ENCODE assay signal across 23 cellular contexts in the genomic region with DNA sequence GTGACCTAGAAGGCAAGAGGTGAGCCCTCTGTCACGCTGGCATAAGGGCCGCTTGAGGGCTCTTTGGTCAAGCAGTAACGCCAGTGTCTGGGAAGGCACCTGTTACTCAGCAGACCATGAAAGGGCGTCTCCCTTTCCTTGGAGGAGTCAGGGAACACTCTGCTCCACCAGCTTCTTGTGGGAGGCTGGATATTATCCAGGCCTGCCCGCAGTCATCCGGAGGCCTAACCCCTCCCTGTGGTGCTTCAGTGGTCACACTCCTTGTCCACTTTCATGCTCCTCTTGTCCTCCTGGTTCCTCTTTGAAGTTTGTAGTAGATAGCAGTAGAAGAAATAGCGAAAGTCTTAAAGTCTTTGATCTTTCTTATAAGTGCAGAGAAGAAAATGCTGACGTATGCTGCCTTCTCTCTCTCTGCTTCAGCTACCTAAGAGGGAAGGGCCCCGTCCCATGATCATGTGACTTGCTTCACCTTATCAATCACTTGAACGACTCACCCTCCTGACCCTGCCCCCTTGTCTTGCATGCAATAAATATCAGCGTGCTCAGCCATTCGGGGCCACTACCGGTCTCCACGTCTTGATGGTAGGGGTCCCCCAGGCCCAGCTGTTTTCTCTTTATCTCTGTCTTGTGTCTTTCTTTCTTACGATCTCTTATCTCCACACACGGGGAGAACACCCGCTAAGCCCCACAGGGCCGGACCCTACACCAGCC. TPM values are rescaled to one million over a fixed set of nuclear protein-coding genes. Genes with fewer than 3 reads are reported as not detected.
DNase-seq lines count a peak whose midpoint lies in the region; ATAC-seq and TF ChIP-seq lines count a peak whose summit lies in the region.
"Had no signal": no experiment of that assay in that cellular context is flagged by ENCODE, and none has a peak within 500 bp of the region (broad histone marks: within the 10 kb centered on the region; RNA-seq: fewer than 3 reads in every experiment).

No MANE protein-coding gene starts in this region.

- intact Hi-C loops in cardiac septum (cut with DNase I) (no loop called here), left cardiac atrium (cut with DNase I) (no loop called here)

- no peak overlapping the region for H3K56ac ChIP-seq in mesendoderm (ENCODE audit: low read length)

- TF ChIP-seq CTCF in chondrocyte (IDR thresholded peaks at IDR 0.05) (no peak), type B pancreatic cell (conservative IDR thresholded peaks at IDR 0.05) (no peak)

- H3K27ac Mint-ChIP-seq in chondrocyte (ENCODE audit: unreplicated experiment) (no peak overlapping the region), type B pancreatic cell (peak overlapping the region; percentile 65)
- H3K27ac Mint-ChIP-seq: activated naive CD8-positive, alpha-beta T cell treated with anti-CD3 and anti-CD28 coated beads, Interleukin-2, amount 50 U/mL, for 24 hours; CD8-positive, alpha-beta T cell; memory B cell; stimulated activated naive CD8-positive, alpha-beta T cell treated with anti-CD3 and anti-CD28 coated beads, Interleukin-15, Interleukin-2, amounts not matched to agents 100 ng/mL and 50 ng/mL, for 24 hours; T-helper 2 cell treated with Interferon-gamma antibody and Interleukin-4, amounts not matched to agents 5 μg/mL and 100 μg/mL, for 36 hours had no signal

- H3K4me1 Mint-ChIP-seq in chondrocyte (ENCODE audit: low read depth) (no peaks in the 10 kb centered on the region), type B pancreatic cell (ENCODE audit: unreplicated experiment) (peaks cover 9% of the 10 kb centered on the region)

- no peak overlapping the region for H2AK5ac ChIP-seq in mesendoderm (ENCODE audit: low read length)

- no peaks in the 10 kb centered on the region for H3K79me2 ChIP-seq in mesendoderm (ENCODE audit: control insufficient read depth, insufficient read depth, low read length)

- no peak overlapping the region for H3K9ac ChIP-seq in mesendoderm (ENCODE audit: low read length)

- no CpG with 5 or more reads among the region's 18 CpGs for WGBS in mesendoderm (ENCODE audit: extremely low coverage, insufficient coverage, low lambda C conversion rate)

- H3K4me3 ChIP-seq in mesendoderm (ENCODE audit: low read length) (no peak overlapping the region), SJCRH30 (no peak overlapping the region)
- H3K4me3 ChIP-seq: breast epithelium, SK-N-MC, upper lobe of left lung had no signal

- H3K36me3 Mint-ChIP-seq in chondrocyte (ENCODE audit: low read depth) = no peaks in the 10 kb centered on the region
- H3K36me3 Mint-ChIP-seq in type B pancreatic cell = no peaks in the 10 kb centered on the region
- H3K36me3 Mint-ChIP-seq: memory B cell had no signal

- no peaks in the 10 kb centered on the region for H3K9me3 Mint-ChIP-seq in chondrocyte (ENCODE audit: low read depth)
- no peaks in the 10 kb centered on the region for H3K9me3 Mint-ChIP-seq in type B pancreatic cell
- H3K9me3 Mint-ChIP-seq: activated naive CD8-positive, alpha-beta T cell treated with anti-CD3 and anti-CD28 coated beads, Interleukin-2, amount 50 U/mL, for 24 hours; CD8-positive, alpha-beta T cell; memory B cell; stimulated activated naive CD8-positive, alpha-beta T cell treated with anti-CD3 and anti-CD28 coated beads, Interleukin-15, Interleukin-2, amounts not matched to agents 100 ng/mL and 50 ng/mL, for 24 hours; T-helper 2 cell treated with Interferon-gamma antibody and Interleukin-4, amounts not matched to agents 5 μg/mL and 100 μg/mL, for 36 hours had no signal

- H3K4me3 Mint-ChIP-seq in chondrocyte (ENCODE audit: unreplicated experiment) (no peak overlapping the region), type B pancreatic cell (no peak overlapping the region)
- H3K4me3 Mint-ChIP-seq: activated naive CD8-positive, alpha-beta T cell treated with anti-CD3 and anti-CD28 coated beads, Interleukin-2, amount 50 U/mL, for 24 hours; CD8-positive, alpha-beta T cell; memory B cell; stimulated activated naive CD8-positive, alpha-beta T cell treated with anti-CD3 and anti-CD28 coated beads, Interleukin-15, Interleukin-2, amounts not matched to agents 100 ng/mL and 50 ng/mL, for 24 hours; T-helper 2 cell treated with Interferon-gamma antibody and Interleukin-4, amounts not matched to agents 5 μg/mL and 100 μg/mL, for 36 hours had no signal

- H3K36me3 ChIP-seq in mesendoderm (ENCODE audit: control insufficient read depth, insufficient read depth, low read length) = no peaks in the 10 kb centered on the region
- H3K36me3 ChIP-seq in SJCRH30 = no peaks in the 10 kb centered on the region
- H3K36me3 ChIP-seq: breast epithelium had no signal

- no peak overlapping the region for H2BK120ac ChIP-seq in mesendoderm (ENCODE audit: low read depth, low read length)

- no peak overlapping the region for H2BK5ac ChIP-seq in mesendoderm (ENCODE audit: low read length)

- H3K27me3 Mint-ChIP-seq in chondrocyte (ENCODE audit: low read depth) = no peaks in the 10 kb centered on the region
- no peaks in the 10 kb centered on the region for H3K27me3 Mint-ChIP-seq in type B pancreatic cell
- H3K27me3 Mint-ChIP-seq: activated naive CD8-positive, alpha-beta T cell treated with anti-CD3 and anti-CD28 coated beads, Interleukin-2, amount 50 U/mL, for 24 hours; stimulated activated naive CD8-positive, alpha-beta T cell treated with anti-CD3 and anti-CD28 coated beads, Interleukin-15, Interleukin-2, amounts not matched to agents 100 ng/mL and 50 ng/mL, for 24 hours had no signal

- no peaks in the 10 kb centered on the region for H3K79me1 ChIP-seq in mesendoderm (ENCODE audit: low read length)

- H3K4me2 ChIP-seq in mesendoderm (ENCODE audit: low read length) = no peak overlapping the region

- H3K4me1 ChIP-seq in mesendoderm (ENCODE audit: control insufficient read depth, low read depth, low read length) = no peaks in the 10 kb centered on the region
- H3K4me1 ChIP-seq in SJCRH30 = no peaks in the 10 kb centered on the region
- H3K4me1 ChIP-seq: breast epithelium had no signal

- no peak overlapping the region for H3K18ac ChIP-seq in mesendoderm (ENCODE audit: low read length)

- no peak overlapping the region for H4K5ac ChIP-seq in mesendoderm (ENCODE audit: low read length)

- H2BK15ac ChIP-seq in mesendoderm (replicated peaks; ENCODE audit: low read depth) = no peak overlapping the region

- H4K8ac ChIP-seq in mesendoderm (ENCODE audit: low read depth, low read length) = no peak overlapping the region

- DNase-seq in cardiac septum (ENCODE audit: low spot score) (peak; percentile 53), left cardiac atrium (no peak), chondrocyte (ENCODE audit: low spot score) (peak; percentile 69), mesendoderm (peak; percentile 57), type B pancreatic cell (ENCODE audit: extremely low spot score, unreplicated experiment) (no peak), SJCRH30 (no peak), Ammon's horn (ENCODE audit: low spot score) (no peak), GF-D8 (lab: John Stamatoyannopoulos, UW) (no peak)
- DNase-seq: activated CD4-positive, CD25-positive, alpha-beta regulatory T cell treated with anti-CD3 and anti-CD28 coated beads, Interleukin-2, amount 50 U/mL, for 72 hours; activated naive CD8-positive, alpha-beta T cell treated with anti-CD3 and anti-CD28 coated beads, Interleukin-2, amount 50 U/mL, for 24 hours; CD8-positive, alpha-beta T cell; NCI-H1694; NCI-H82 had no signal

- no peak overlapping the region for H3K23ac ChIP-seq in mesendoderm (ENCODE audit: low read length)

- ATAC-seq in left cardiac atrium = no peak
- ATAC-seq: activated naive CD8-positive, alpha-beta T cell treated with anti-CD3 and anti-CD28 coated beads, Interleukin-2, amount 50 U/mL, for 24 hours; CD8-positive, alpha-beta T cell; HCT116 had no signal

- H3K27ac ChIP-seq in mesendoderm (ENCODE audit: low read depth, low read length) (no peak overlapping the region), SJCRH30 (no peak overlapping the region)
- H3K27ac ChIP-seq: breast epithelium, SK-N-MC had no signal

- H3K27me3 ChIP-seq in mesendoderm (ENCODE audit: insufficient read depth, low read length, poor library complexity) (no peaks in the 10 kb centered on the region), SJCRH30 (no peaks in the 10 kb centered on the region; the same call in none of the 2 replicates)
- H3K27me3 ChIP-seq: breast epithelium, upper lobe of left lung had no signal

- no peak overlapping the region for H3K4ac ChIP-seq in mesendoderm (ENCODE audit: low read depth, low read length)

- no peaks in the 10 kb centered on the region for H3K9me3 ChIP-seq in SJCRH30 (replicated peaks)
- H3K9me3 ChIP-seq: breast epithelium, upper lobe of left lung had no signal

RNA-seq across cellular contexts. Expression of gene SCGB3A1, which starts 16.7 kb away (rescaled TPM):
- not detected for total RNA-seq in cardiac septum
- not detected for total RNA-seq in left cardiac atrium
- total RNA-seq in chondrocyte = 0.47 to 0.77 TPM in 2 of 3 replicates, not detected in the other
- polyA plus RNA-seq in mesendoderm (2013, experiment 1 of 2) = not detected
- not detected for polyA plus RNA-seq in mesendoderm (2013, experiment 2 of 2)
- total RNA-seq in type B pancreatic cell (ENCODE audit: low replicate concordance) = not detected in 2 replicates
- not detected in 2 replicates for total RNA-seq in SJCRH30 (2014; rRNA removed; shearing (Covaris generic))
- total RNA-seq: CD8-positive, alpha-beta T cell; glomerular endothelial cell; HT-29; right cardiac atrium had no signal
- polyA plus RNA-seq: right cardiac atrium had no signal

RNA-seq across cellular contexts. Expression of gene FLT4, which starts 41.4 kb away (rescaled TPM):
- total RNA-seq in cardiac septum (5.8 TPM), left cardiac atrium (1 to 10 TPM; 5.6 to 8.2 TPM), chondrocyte (0.10 to 0.31 TPM (median 0.29 TPM) in 3 replicates), type B pancreatic cell (ENCODE audit: low replicate concordance) (0.45 and 3.4 TPM in 2 replicates)
- 1.9 TPM for polyA plus RNA-seq in mesendoderm (2013, experiment 1 of 2)
- polyA plus RNA-seq in mesendoderm (2013, experiment 2 of 2) = 2.4 TPM
- 0.08 TPM in 1 of 2 replicates, not detected in the other for total RNA-seq in SJCRH30 (2014; rRNA removed; shearing (Covaris generic))
- total RNA-seq: HT-29 had no signal

Comparison
In these comparisons a context has a peak if more than half of its experiments do, and no peak if none do; other contexts are left out.
1. DNase-seq: peak in cardiac septum (single experiment), chondrocyte (single experiment) and mesendoderm (single experiment); none in left cardiac atrium (single experiment), type B pancreatic cell (single experiment), SJCRH30 (0 of 2), Ammon's horn (single experiment) and GF-D8 (single experiment).